8 cellular contexts compared by ENCODE assay signal in the genomic region with DNA sequence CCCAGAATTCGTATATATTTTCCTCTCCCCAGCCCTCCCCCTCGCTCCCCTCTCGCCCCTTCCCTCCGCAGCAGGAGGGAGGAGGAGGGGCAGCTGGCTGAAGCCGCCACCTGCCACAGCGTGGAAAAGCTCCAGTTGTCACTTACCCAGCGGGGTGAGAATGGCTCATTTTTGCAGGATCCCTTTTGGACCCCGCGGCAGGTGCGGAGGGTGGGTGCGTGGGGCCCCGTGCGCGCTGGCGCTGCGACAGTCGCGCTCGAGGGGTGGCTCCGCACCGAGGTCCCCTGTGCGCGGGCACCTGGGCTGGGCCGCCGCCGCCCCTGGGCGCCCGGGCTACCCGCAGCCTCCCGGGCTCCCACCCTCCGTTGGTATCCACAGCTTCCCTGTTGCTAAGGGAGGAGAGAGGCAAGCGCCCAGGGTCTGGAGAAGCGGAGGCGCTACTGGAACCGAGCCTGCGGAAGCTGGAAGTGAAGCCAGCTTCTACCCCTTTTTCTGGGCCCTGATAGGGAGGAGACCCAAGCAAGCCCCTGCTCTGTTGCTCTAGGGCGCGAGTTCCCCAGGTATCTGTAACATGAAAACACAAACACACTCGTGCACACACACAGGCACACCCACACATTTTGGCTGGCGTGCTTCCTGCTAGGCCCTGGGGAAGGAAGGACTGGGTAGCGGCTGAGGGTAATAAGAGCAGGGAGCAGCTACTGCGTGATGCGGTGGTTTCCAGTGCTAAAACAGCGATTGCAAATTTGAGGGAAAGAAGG. TPM values are rescaled to one million over a fixed set of nuclear protein-coding genes. Genes with fewer than 3 reads are reported as not detected.
DNase-seq lines count a peak whose midpoint lies in the region; ATAC-seq and TF ChIP-seq lines count a peak whose summit lies in the region.

TSS of gene ERICH3 (minus strand) at position 442 of the 761 bp plus-strand sequence. CDS start at position 169, 273 bp downstream.

- H3K36me3 ChIP-seq in esophagus squamous epithelium: no peaks in the 10 kb centered on the region

- peak; percentile 44 for ATAC-seq in GM19372 (IDR thresholded peaks at IDR 0.05; ENCODE audit: low read depth, unreplicated experiment)
- ATAC-seq in GM19328 (IDR thresholded peaks at IDR 0.05; ENCODE audit: unreplicated experiment): no peak

- H3K27ac Mint-ChIP-seq in osteocyte (ENCODE audit: unreplicated experiment): no peak within 1 kb of the TSS

- no peaks in the 10 kb centered on the region for H3K4me1 Mint-ChIP-seq in osteocyte (ENCODE audit: unreplicated experiment)

- TF ChIP-seq POLR2A in esophagus squamous epithelium (IDR thresholded peaks at IDR 0.05): no peak

- WGBS in esophagus squamous epithelium, 2 donors: 2 to 20% methylated on average over 6 to 15 of the region's 44 CpGs

- no peak for TF ChIP-seq CTCF in esophagus squamous epithelium (IDR thresholded peaks at IDR 0.05)
- TF ChIP-seq CTCF in osteocyte (IDR thresholded peaks at IDR 0.05): no peak

- H3K9me3 Mint-ChIP-seq in osteocyte (ENCODE audit: unreplicated experiment): no peaks in the 10 kb centered on the region

- no peak within 1 kb of the TSS for H3K27ac ChIP-seq in esophagus squamous epithelium

- peak within 1 kb of the TSS in 3 of 4 donors; percentile 3 to 60 (median 31) for H3K4me3 ChIP-seq in esophagus squamous epithelium

- H3K27me3 Mint-ChIP-seq in osteocyte (ENCODE audit: unreplicated experiment): peaks cover 20% of the 10 kb centered on the region

- peaks cover 0 to 11% (median 5%) of the 10 kb centered on the region in 3 donors for H3K4me1 ChIP-seq in esophagus squamous epithelium

- no peak within 1 kb of the TSS for H3K4me3 Mint-ChIP-seq in osteocyte (ENCODE audit: unreplicated experiment)

- H3K36me3 Mint-ChIP-seq in osteocyte (ENCODE audit: unreplicated experiment): no peaks in the 10 kb centered on the region

- intact Hi-C loops in esophagus squamous epithelium (cut with DNase I) (no loop called here), posterior cingulate gyrus (cut with DNase I) (no loop called here), posterior vena cava (cut with DNase I) (no loop called here)

- DNase-seq in AG08395 (ENCODE audit: low spot score) (peak; percentile 6), NCI-H1417 treated with DMSO at 0.1 percent for 48 hours (lab: John Stamatoyannopoulos, UW) (peak; percentile 50), esophagus squamous epithelium (lab: John Stamatoyannopoulos, UW) (no peak), posterior cingulate gyrus (peak; percentile 10 to 94 (median 52)), osteocyte (ENCODE audit: extremely low spot score, unreplicated experiment) (no peak), posterior vena cava (ENCODE audit: low spot score) (no peak)

- H3K27me3 ChIP-seq in esophagus squamous epithelium: peaks cover 0 to 20% (median 0%) of the 10 kb centered on the region in 4 donors

- peaks cover 0 to 3% (median 0%) of the 10 kb centered on the region in 3 donors for H3K9me3 ChIP-seq in esophagus squamous epithelium

RNA-seq across cellular contexts. Expression of gene ERICH3, which starts in this region (rescaled TPM):
- total RNA-seq in esophagus squamous epithelium (not detected), osteocyte (not detected in 2 replicates), posterior vena cava (under 1 TPM; 0.05 to 0.19 TPM)

Comparison
In these comparisons a context has a peak if more than half of its experiments do, and no peak if none do; other contexts are left out.
1. DNase-seq: peak in AG08395 (single experiment), NCI-H1417 treated with DMSO at 0.1 percent for 48 hours (single experiment) and posterior cingulate gyrus (10 of 10); none in esophagus squamous epithelium (single experiment), osteocyte (single experiment) and posterior vena cava (single experiment).